15 cellular contexts compared by ENCODE assay signal in genomic region chr10:51867956-51868355, GRCh38.
DNase-seq lines count a peak whose midpoint lies in the region; ATAC-seq, FAIRE-seq and TF ChIP-seq lines count a peak whose summit lies in the region.
"Had no signal": no experiment of that assay in that cellular context is flagged by ENCODE, and none has a peak within 500 bp of the region (broad histone marks: within the 10 kb centered on the region; RNA-seq: fewer than 3 reads in every experiment).

No MANE protein-coding gene starts in this region.

- H3K9me3 ChIP-seq in RWPE2 (ENCODE audit: severe bottlenecking) (no peaks in the 10 kb centered on the region), small intestine (ENCODE audit: control insufficient read depth, low read depth) (no peaks in the 10 kb centered on the region)
- H3K9me3 ChIP-seq: thoracic aorta had no signal

- DNase-seq in NCI-H446 treated with DMSO at 0.1 percent for 48 hours (lab: John Stamatoyannopoulos, UW) (peak; percentile 5), NCI-H446 (lab: John Stamatoyannopoulos, UW) (no peak), RWPE2 (ENCODE audit: low spot score) (no peak), fibroblast of peridontal ligament (ENCODE audit: extremely low read depth) (peak; percentile 90), small intestine (peak; percentile 4), CD1c-positive myeloid dendritic cell (ENCODE audit: extremely low spot score) (no peak), NCI-H526 (lab: John Stamatoyannopoulos, UW) (no peak)
- DNase-seq in activated T-cell treated with anti-CD3 and anti-CD28 coated beads, Interleukin-2, amount 50 U/mL, for 48 hours: no peak
- DNase-seq: 8988T; activated CD8-positive, alpha-beta memory T cell treated with anti-CD3 and anti-CD28 coated beads for 24 hours; effector CD8-positive, alpha-beta T cell; NCI-H1694; right cardiac atrium; T-helper 17 cell had no signal

- no peaks in the 10 kb centered on the region for H3K36me3 ChIP-seq in RWPE2 (ENCODE audit: low read depth)
- H3K36me3 ChIP-seq in small intestine (ENCODE audit: control insufficient read depth in 2 of 2, insufficient read depth in 2 of 2, low read length in 2 of 2): no peaks in the 10 kb centered on the region
- H3K36me3 ChIP-seq: thoracic aorta had no signal

- H3K4me1 ChIP-seq in RWPE2 (ENCODE audit: insufficient read depth, poor library complexity, severe bottlenecking) (no peaks in the 10 kb centered on the region), small intestine (ENCODE audit: control insufficient read depth in 2 of 2, insufficient read depth in 1 of 2, low read depth in 1 of 2, low read length in 1 of 2) (no peaks in the 10 kb centered on the region)

- H3K27me3 ChIP-seq in RWPE2 (ENCODE audit: insufficient read depth, poor library complexity, severe bottlenecking) (no peaks in the 10 kb centered on the region), small intestine (ENCODE audit: control insufficient read depth in 2 of 2, insufficient read depth in 2 of 2, low read length in 2 of 2) (no peaks in the 10 kb centered on the region)

- H3K27ac ChIP-seq in RWPE2 (ENCODE audit: poor library complexity, severe bottlenecking) (no peak overlapping the region), small intestine (ENCODE audit: low read depth in 1 of 2, low read length in 1 of 2) (no peak overlapping the region)
- H3K27ac ChIP-seq: thoracic aorta had no signal

- no peak for TF ChIP-seq CTCF in RWPE2 (IDR thresholded peaks at IDR 0.05; ENCODE audit: poor library complexity, severe bottlenecking)

- 72 to 87% (median 84%) methylated on average over 4 of the region's 4 CpGs for WGBS in small intestine, 3 donors

- H3K4me3 ChIP-seq in RWPE2 (ENCODE audit: severe bottlenecking): no peak overlapping the region
- no peak overlapping the region for H3K4me3 ChIP-seq in small intestine (ENCODE audit: low read depth in 1 of 2, low read length in 2 of 2)
- H3K4me3 ChIP-seq: thoracic aorta had no signal

- FAIRE-seq in small intestine (lab: Jason Lieb, UNC): no peak

- ATAC-seq in RWPE2 (ENCODE audit: low read depth): peak; percentile 99
- ATAC-seq: right cardiac atrium, T-helper 17 cell had no signal

Comparison
In these comparisons a context has a peak if more than half of its experiments do, and no peak if none do; other contexts are left out.
1. DNase-seq: peak in NCI-H446 treated with DMSO at 0.1 percent for 48 hours (single experiment), fibroblast of peridontal ligament (single experiment) and small intestine (single experiment); none in NCI-H446 (0 of 2), RWPE2 (single experiment), CD1c-positive myeloid dendritic cell (single experiment), NCI-H526 (0 of 2) and activated T-cell treated with anti-CD3 and anti-CD28 coated beads, Interleukin-2, amount 50 U/mL, for 48 hours (0 of 2).